In the genomic region with DNA sequence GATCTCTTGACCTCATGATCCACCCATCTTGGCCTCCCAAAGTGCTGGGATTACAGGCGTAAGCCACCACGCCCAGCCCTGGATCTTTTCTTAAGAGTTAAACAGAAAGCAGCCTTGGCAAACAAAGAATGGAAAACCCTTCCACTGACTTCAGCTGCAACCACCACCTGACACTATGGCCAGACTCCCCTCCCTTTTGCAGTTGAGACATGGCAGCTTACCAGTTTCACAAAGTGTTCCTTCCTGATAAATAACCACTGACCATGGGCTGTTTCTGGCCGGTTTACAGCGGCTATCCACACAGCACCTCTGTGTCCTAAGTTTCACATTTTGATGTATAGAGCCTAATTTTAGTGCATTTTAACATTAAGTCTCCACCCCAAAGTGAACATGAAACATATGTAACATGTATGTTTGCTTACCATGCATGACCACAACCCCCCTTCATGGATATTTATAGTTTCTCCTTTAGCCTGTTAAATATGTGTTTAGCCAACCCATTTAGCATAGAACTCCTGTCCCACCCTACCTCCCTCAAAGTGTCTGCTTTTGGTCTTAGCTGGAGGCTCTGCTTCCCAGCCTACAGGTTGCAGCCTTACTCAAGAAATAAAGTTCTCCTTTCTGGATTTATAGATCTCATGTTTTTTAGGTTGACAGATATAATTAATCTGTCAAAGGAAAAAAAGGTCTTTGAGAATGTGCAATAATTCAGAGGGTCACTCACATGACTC, we compare ENCODE assay signal across 21 cellular contexts.
"Had no signal": no experiment of that assay in that cellular context is flagged by ENCODE, and none has a peak within 500 bp of the region (broad histone marks: within the 10 kb centered on the region; RNA-seq: fewer than 3 reads in every experiment).

No MANE protein-coding gene starts in this region.

- H3K9ac ChIP-seq: parathyroid adenoma had no signal

- FAIRE-seq: endometrium, islet of Langerhans, TTC549 had no signal

- H3K4me1 ChIP-seq: parathyroid adenoma, transverse colon, uterus had no signal

- H3K4me2 ChIP-seq: hepatocyte had no signal

- H3K27me3 ChIP-seq: hepatocyte, neutrophil, transverse colon, uterus had no signal

- H3K9me3 ChIP-seq: neutrophil, transverse colon, uterus had no signal

- H3K27ac ChIP-seq: hepatocyte, neutrophil, parathyroid adenoma, transverse colon, uterus had no signal

- H3K4me3 ChIP-seq: hepatocyte, lung, transverse colon, uterus had no signal

- H3K79me2 ChIP-seq: hepatocyte, parathyroid adenoma had no signal

- ATAC-seq: activated CD8-positive, alpha-beta T cell treated with anti-CD3 and anti-CD28 coated beads, Interleukin-2, amount 10 ng/mL, durations not matched to agents 7 days and 5 days; left colon; natural killer cell treated with Interleukin-12 subunit alpha and Interleukin-12 subunit beta and Interleukin-15 and Interleukin-18, amount 100 ng/mL, for 72 hours had no signal

- H2AFZ ChIP-seq: hepatocyte, parathyroid adenoma had no signal

- H3K36me3 ChIP-seq: neutrophil, transverse colon, uterus had no signal

- DNase-seq: activated CD4-positive, alpha-beta T cell treated with anti-CD3 and anti-CD28 coated beads, Interleukin-2, amount 10 ng/mL, durations not matched to agents 24 days and 14 days; activated CD8-positive, alpha-beta T cell treated with anti-CD3 and anti-CD28 coated beads, Interleukin-2, amount 10 ng/mL, durations not matched to agents 7 days and 5 days; activated naive CD4-positive, alpha-beta T cell treated with anti-CD3 and anti-CD28 coated beads for 36 hours; activated T-cell treated with anti-CD3 and anti-CD28 coated beads, Interleukin-2, amount 50 U/mL, for 24 hours; aorta; cerebellar nuclear complex; cortex of kidney; left colon; stimulated activated CD4-positive, alpha-beta T cell treated with anti-CD3 and anti-CD28 coated beads, Interleukin-2, amount 100 ng/mL, for 24 hours; stimulated activated naive CD4-positive, alpha-beta T cell treated with Interleukin-2 at 50 U/mL for 16 hours; T-helper 2 cell; transverse colon; uterus had no signal
